Comparison of ENCODE assay signal across 16 cellular contexts in genomic region chr12:122820838-122821271, GRCh38. TPM values are rescaled to one million over a fixed set of nuclear protein-coding genes. Genes with fewer than 3 reads are reported as not detected.
DNase-seq lines count a peak whose midpoint lies in the region; ATAC-seq and TF ChIP-seq lines count a peak whose summit lies in the region.
"Had no signal": no experiment of that assay in that cellular context is flagged by ENCODE, and none has a peak within 500 bp of the region (broad histone marks: within the 10 kb centered on the region; RNA-seq: fewer than 3 reads in every experiment).

No MANE protein-coding gene starts in this region.

- TF ChIP-seq CTCF in GM13977 (IDR thresholded peaks at IDR 0.05; ENCODE audit: extremely low read depth, insufficient read depth, missing control alignments) (no peak), mucosa of descending colon (IDR thresholded peaks at IDR 0.05) (no peak)

- in situ Hi-C loops in GM13977 (cut with MboI; ENCODE audit: low pct_unique_long_range_greater_than_20kb, low sequenced_read_pairs, unreplicated experiment), result no loop called here
- in situ Hi-C loops in KBM-7 (cut with MboI; ENCODE audit: low pct_unique_long_range_greater_than_20kb, low sequenced_read_pairs), result no loop called here

- intact Hi-C loops in mucosa of descending colon (cut with DNase I, micrococcal nuclease), result no loop called here

- ATAC-seq in GM21423 (IDR thresholded peaks at IDR 0.05; ENCODE audit: unreplicated experiment) (peak; percentile 64), mucosa of descending colon (peak; percentile 37), GM18520 (IDR thresholded peaks at IDR 0.05; ENCODE audit: unreplicated experiment) (no peak)
- ATAC-seq: left lobe of liver; stimulated activated naive CD8-positive, alpha-beta T cell treated with anti-CD3 and anti-CD28 coated beads, Interleukin-15, amount 100 ng/mL, for 72 hours had no signal

- no peak overlapping the region for H3K4me3 ChIP-seq in mucosa of descending colon
- H3K4me3 ChIP-seq: HAP-1 had no signal

- H3K36me3 ChIP-seq in mucosa of descending colon (ENCODE audit: low read depth), result no peaks in the 10 kb centered on the region
- H3K36me3 ChIP-seq: brain microvascular endothelial cell, HAP-1 had no signal

- DNase-seq in GM13977 (ENCODE audit: low spot score), result peak; percentile 58
- DNase-seq in KBM-7, result peak; percentile 18
- DNase-seq in mucosa of descending colon, result no peak
- DNase-seq in NCI-H2227 (lab: John Stamatoyannopoulos, UW; ENCODE audit: unreplicated experiment), result no peak
- DNase-seq in activated CD4-positive, alpha-beta T cell treated with anti-CD3 and anti-CD28 coated beads, Interleukin-2, amount 50 U/mL, for 4 hours, result no peak
- no peak for DNase-seq in AG08395 (ENCODE audit: low spot score)
- DNase-seq: activated naive CD4-positive, alpha-beta T cell treated with anti-CD3 and anti-CD28 coated beads, Interleukin-2, amount 10 ng/mL, durations not matched to agents 7 days and 5 days; brain microvascular endothelial cell; NCI-H1694 treated with DMSO at 0.1 percent for 48 hours; NCI-H510A treated with DMSO at 0.1 percent for 48 hours; stimulated activated naive CD8-positive, alpha-beta T cell treated with anti-CD3 and anti-CD28 coated beads, Interleukin-15, amount 100 ng/mL, for 72 hours; T-helper 1 cell had no signal

- no peaks in the 10 kb centered on the region for H3K9me3 ChIP-seq in mucosa of descending colon
- H3K9me3 ChIP-seq: HAP-1 had no signal

- no peaks in the 10 kb centered on the region for H3K4me1 ChIP-seq in mucosa of descending colon (ENCODE audit: low read depth)
- H3K4me1 ChIP-seq: HAP-1 had no signal

RNA-seq across cellular contexts. Expression of gene HIP1R, which starts 14.4 kb away (rescaled TPM):
- total RNA-seq in mucosa of descending colon, result 10 to 100 TPM; 37.8 to 76.5 (median 73.1) TPM

RNA-seq across cellular contexts. Expression of gene CCDC62, which starts 46.5 kb away (rescaled TPM):
- total RNA-seq in mucosa of descending colon, result 1 to 10 TPM in 1 of 3 donors, under 1 TPM in 2; 0.39 to 1.2 (median 0.58) TPM

Comparison
In these comparisons a context has a peak if more than half of its experiments do, and no peak if none do; other contexts are left out.
1. DNase-seq: peak in GM13977 (single experiment) and KBM-7 (single experiment); none in mucosa of descending colon (0 of 3), NCI-H2227 (single experiment), activated CD4-positive, alpha-beta T cell treated with anti-CD3 and anti-CD28 coated beads, Interleukin-2, amount 50 U/mL, for 4 hours (0 of 2) and AG08395 (single experiment).